In the genomic region with DNA sequence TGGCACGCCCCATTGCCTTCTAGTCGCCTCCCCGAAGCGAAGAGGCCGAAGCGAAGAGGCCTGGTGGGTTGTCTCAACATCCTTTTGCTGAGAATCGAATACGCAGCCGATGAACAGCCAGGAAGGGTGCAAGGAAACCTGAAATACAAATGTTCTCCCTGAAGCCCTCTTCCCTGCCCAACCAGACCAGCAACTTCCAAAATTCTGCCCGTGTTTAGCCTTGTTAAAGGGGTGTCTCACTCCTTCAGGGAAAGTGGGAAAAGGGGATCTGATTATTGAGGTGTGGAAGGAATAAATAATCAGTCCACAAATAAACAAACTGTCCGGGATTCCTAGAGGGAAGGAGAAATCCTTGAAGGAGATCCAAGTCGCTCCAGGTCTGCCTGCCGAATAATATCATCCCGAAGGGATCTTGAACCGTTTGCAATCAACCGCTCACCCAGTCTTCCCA, we compare ENCODE assay signal across 1 cellular context.
TF ChIP-seq lines count a peak whose summit lies in the region.

No MANE protein-coding gene starts in this region.

TF ChIP-seq in endothelial cell of umbilical vein, 7 proteins besides CTCF, POLR2A, EP300 and RAD21:
- TF ChIP-seq GATA2 (IDR thresholded peaks at IDR 0.05; ENCODE audit: insufficient read depth, insufficient read length, low read depth, low read length): no peak
